9 cellular contexts compared by ENCODE assay signal in the genomic region with DNA sequence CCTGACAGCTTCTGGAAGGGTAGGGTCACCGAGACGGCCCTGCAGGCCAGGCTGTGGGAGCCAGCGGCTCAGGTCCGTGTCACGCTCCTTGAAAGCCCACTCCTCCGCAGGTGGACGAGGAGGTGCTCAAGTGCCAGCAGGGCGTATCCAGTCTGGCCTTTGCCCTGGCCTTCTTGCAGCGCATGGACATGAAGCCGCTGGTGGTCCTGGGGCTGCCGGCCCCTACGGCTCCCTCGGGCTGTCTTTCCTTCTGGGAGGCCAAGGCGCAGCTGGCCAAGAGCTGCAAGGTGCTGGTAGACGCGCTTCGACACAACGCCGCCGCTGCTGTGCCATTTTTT. TPM values are rescaled to one million over a fixed set of nuclear protein-coding genes. Genes with fewer than 3 reads are reported as not detected.
A peak's percentile ranks its signal among the peaks of the same experiment; 100 is the strongest.
DNase-seq lines count a peak whose midpoint lies in the region; ATAC-seq and TF ChIP-seq lines count a peak whose summit lies in the region.
"Had no signal": no experiment of that assay in that cellular context is flagged by ENCODE, and none has a peak within 500 bp of the region (broad histone marks: within the 10 kb centered on the region; RNA-seq: fewer than 3 reads in every experiment).

No MANE protein-coding gene starts in this region.

- no peaks in the 10 kb centered on the region for H3K79me2 ChIP-seq in GM23338 (replicated peaks; ENCODE audit: insufficient read depth)

- H3K4me1 Mint-ChIP-seq in GM23338, result peaks cover 18% of the 10 kb centered on the region

- no peaks in the 10 kb centered on the region for H3K9me3 ChIP-seq in ascending aorta
- H3K9me3 ChIP-seq in iPS-20b (ENCODE audit: insufficient read depth, low read depth, low read length), result no peaks in the 10 kb centered on the region
- no peaks in the 10 kb centered on the region for H3K9me3 ChIP-seq in skeletal muscle satellite cell (replicated peaks; ENCODE audit: low read length)

- no peak for ATAC-seq in GM23338
- ATAC-seq in HG03378 (IDR thresholded peaks at IDR 0.05; ENCODE audit: unreplicated experiment), result no peak

- peaks cover 10% of the 10 kb centered on the region; the same call in 1 of the 2 replicates for H4K20me1 ChIP-seq in GM23338 (replicated peaks; ENCODE audit: insufficient read depth)

- H3F3A ChIP-seq in GM23338 (replicated peaks; ENCODE audit: low read depth), result peaks cover 12% of the 10 kb centered on the region; the same call in 1 of the 2 replicates

- H3K4me1 ChIP-seq in GM23338 (ENCODE audit: insufficient read depth), result peaks cover 14% of the 10 kb centered on the region
- peaks cover 4 to 31% of the 10 kb centered on the region in 2 donors for H3K4me1 ChIP-seq in ascending aorta
- H3K4me1 ChIP-seq in iPS-20b (ENCODE audit: insufficient read depth, low read length), result peaks cover 16% of the 10 kb centered on the region
- H3K4me1 ChIP-seq in skeletal muscle satellite cell (ENCODE audit: control insufficient read depth, insufficient read depth, low read length), result peaks cover 64% of the 10 kb centered on the region

- H3K27me3 ChIP-seq in GM23338 (ENCODE audit: insufficient read depth), result peaks cover 38% of the 10 kb centered on the region
- no peaks in the 10 kb centered on the region for H3K27me3 ChIP-seq in ascending aorta
- H3K27me3 ChIP-seq in iPS-20b (ENCODE audit: insufficient read depth, low read length), result peaks cover 44% of the 10 kb centered on the region
- H3K27me3 ChIP-seq in skeletal muscle satellite cell (ENCODE audit: control insufficient read depth, insufficient read depth, low read length), result no peaks in the 10 kb centered on the region

- no peak for DNase-seq in GM23338 (ENCODE audit: low spot score)
- no peak for DNase-seq in ascending aorta (ENCODE audit: low spot score in 2 of 2)
- DNase-seq in stimulated activated CD4-positive, alpha-beta T cell treated with anti-CD3 and anti-CD28 coated beads, Interleukin-4, amount 100 ng/mL, for 24 hours, result no peak
- DNase-seq in NCI-H2196 treated with DMSO at 0.1 percent for 48 hours (lab: John Stamatoyannopoulos, UW; ENCODE audit: unreplicated experiment), result no peak
- DNase-seq in DMS114 treated with DMSO at 0.1 percent for 48 hours (lab: John Stamatoyannopoulos, UW; ENCODE audit: unreplicated experiment), result no peak
- DNase-seq: NCI-H187 treated with DMSO at 0.1 percent for 48 hours had no signal

- H3K27me3 Mint-ChIP-seq in GM23338 (ENCODE audit: insufficient read depth, low read depth, poor library complexity), result peaks cover 47% of the 10 kb centered on the region

- H3K9me3 Mint-ChIP-seq in GM23338, result no peaks in the 10 kb centered on the region

- TF ChIP-seq CTCF in GM23338 (conservative IDR thresholded peaks at IDR 0.05; ENCODE audit: low read depth in 2 of 2) (no peak), ascending aorta (IDR thresholded peaks at IDR 0.05) (no peak)

- no peak overlapping the region for H3K27ac Mint-ChIP-seq in GM23338

- H3K4me3 ChIP-seq in GM23338 (peak overlapping the region; percentile 97), ascending aorta (peak overlapping the region; percentile 51 to 67), iPS-20b (ENCODE audit: low read length) (peak overlapping the region; percentile 91), skeletal muscle satellite cell (ENCODE audit: low read length) (peak overlapping the region; percentile 82)

- H3K36me3 ChIP-seq in GM23338 (ENCODE audit: insufficient read depth) (no peaks in the 10 kb centered on the region), ascending aorta (no peaks in the 10 kb centered on the region), iPS-20b (ENCODE audit: insufficient read depth, low read depth, low read length) (no peaks in the 10 kb centered on the region), skeletal muscle satellite cell (ENCODE audit: insufficient read depth, low read length) (peaks cover 23% of the 10 kb centered on the region)

- peak overlapping the region; percentile 84 for H3K4me3 Mint-ChIP-seq in GM23338

- no peaks in the 10 kb centered on the region for H3K9me2 ChIP-seq in GM23338 (ENCODE audit: insufficient read depth)

- H3K27ac ChIP-seq in GM23338 (ENCODE audit: low read depth) (no peak overlapping the region), ascending aorta (no peak overlapping the region), iPS-20b (ENCODE audit: low read length) (no peak overlapping the region)

- peaks cover 8% of the 10 kb centered on the region; the same call in 2 of the 3 replicates for H3K36me3 Mint-ChIP-seq in GM23338 (ENCODE audit: low read depth)

- intact Hi-C loops in ascending aorta (cut with DNase I), result loop anchor here (5.0 kb wide), 2 partner anchors 37 to 117 kb away; a partner anchor contains a TSS

- H3K4me2 ChIP-seq in GM23338, result peak overlapping the region; percentile 99
- H3K4me2 ChIP-seq in skeletal muscle satellite cell (ENCODE audit: low read length), result peak overlapping the region; percentile 97

- no peak overlapping the region for H3K9ac ChIP-seq in iPS-20b (ENCODE audit: low read depth, low read length)
- peak overlapping the region; percentile 76 for H3K9ac ChIP-seq in skeletal muscle satellite cell (ENCODE audit: low read depth, low read length)

- peak overlapping the region; percentile 84; the same call in 1 of the 2 replicates for H2AFZ ChIP-seq in GM23338

TF ChIP-seq in GM23338, 12 proteins besides CTCF, POLR2A, EP300 and RAD21 (continues in another document):
- TF ChIP-seq ZNF114 (CRISPR knock-in tag; IDR thresholded peaks at IDR 0.05) (no peak), EZH2phosphoT487 (IDR thresholded peaks at IDR 0.05; ENCODE audit: unreplicated experiment) (no peak)
- TF ChIP-seq, protein P1, sequence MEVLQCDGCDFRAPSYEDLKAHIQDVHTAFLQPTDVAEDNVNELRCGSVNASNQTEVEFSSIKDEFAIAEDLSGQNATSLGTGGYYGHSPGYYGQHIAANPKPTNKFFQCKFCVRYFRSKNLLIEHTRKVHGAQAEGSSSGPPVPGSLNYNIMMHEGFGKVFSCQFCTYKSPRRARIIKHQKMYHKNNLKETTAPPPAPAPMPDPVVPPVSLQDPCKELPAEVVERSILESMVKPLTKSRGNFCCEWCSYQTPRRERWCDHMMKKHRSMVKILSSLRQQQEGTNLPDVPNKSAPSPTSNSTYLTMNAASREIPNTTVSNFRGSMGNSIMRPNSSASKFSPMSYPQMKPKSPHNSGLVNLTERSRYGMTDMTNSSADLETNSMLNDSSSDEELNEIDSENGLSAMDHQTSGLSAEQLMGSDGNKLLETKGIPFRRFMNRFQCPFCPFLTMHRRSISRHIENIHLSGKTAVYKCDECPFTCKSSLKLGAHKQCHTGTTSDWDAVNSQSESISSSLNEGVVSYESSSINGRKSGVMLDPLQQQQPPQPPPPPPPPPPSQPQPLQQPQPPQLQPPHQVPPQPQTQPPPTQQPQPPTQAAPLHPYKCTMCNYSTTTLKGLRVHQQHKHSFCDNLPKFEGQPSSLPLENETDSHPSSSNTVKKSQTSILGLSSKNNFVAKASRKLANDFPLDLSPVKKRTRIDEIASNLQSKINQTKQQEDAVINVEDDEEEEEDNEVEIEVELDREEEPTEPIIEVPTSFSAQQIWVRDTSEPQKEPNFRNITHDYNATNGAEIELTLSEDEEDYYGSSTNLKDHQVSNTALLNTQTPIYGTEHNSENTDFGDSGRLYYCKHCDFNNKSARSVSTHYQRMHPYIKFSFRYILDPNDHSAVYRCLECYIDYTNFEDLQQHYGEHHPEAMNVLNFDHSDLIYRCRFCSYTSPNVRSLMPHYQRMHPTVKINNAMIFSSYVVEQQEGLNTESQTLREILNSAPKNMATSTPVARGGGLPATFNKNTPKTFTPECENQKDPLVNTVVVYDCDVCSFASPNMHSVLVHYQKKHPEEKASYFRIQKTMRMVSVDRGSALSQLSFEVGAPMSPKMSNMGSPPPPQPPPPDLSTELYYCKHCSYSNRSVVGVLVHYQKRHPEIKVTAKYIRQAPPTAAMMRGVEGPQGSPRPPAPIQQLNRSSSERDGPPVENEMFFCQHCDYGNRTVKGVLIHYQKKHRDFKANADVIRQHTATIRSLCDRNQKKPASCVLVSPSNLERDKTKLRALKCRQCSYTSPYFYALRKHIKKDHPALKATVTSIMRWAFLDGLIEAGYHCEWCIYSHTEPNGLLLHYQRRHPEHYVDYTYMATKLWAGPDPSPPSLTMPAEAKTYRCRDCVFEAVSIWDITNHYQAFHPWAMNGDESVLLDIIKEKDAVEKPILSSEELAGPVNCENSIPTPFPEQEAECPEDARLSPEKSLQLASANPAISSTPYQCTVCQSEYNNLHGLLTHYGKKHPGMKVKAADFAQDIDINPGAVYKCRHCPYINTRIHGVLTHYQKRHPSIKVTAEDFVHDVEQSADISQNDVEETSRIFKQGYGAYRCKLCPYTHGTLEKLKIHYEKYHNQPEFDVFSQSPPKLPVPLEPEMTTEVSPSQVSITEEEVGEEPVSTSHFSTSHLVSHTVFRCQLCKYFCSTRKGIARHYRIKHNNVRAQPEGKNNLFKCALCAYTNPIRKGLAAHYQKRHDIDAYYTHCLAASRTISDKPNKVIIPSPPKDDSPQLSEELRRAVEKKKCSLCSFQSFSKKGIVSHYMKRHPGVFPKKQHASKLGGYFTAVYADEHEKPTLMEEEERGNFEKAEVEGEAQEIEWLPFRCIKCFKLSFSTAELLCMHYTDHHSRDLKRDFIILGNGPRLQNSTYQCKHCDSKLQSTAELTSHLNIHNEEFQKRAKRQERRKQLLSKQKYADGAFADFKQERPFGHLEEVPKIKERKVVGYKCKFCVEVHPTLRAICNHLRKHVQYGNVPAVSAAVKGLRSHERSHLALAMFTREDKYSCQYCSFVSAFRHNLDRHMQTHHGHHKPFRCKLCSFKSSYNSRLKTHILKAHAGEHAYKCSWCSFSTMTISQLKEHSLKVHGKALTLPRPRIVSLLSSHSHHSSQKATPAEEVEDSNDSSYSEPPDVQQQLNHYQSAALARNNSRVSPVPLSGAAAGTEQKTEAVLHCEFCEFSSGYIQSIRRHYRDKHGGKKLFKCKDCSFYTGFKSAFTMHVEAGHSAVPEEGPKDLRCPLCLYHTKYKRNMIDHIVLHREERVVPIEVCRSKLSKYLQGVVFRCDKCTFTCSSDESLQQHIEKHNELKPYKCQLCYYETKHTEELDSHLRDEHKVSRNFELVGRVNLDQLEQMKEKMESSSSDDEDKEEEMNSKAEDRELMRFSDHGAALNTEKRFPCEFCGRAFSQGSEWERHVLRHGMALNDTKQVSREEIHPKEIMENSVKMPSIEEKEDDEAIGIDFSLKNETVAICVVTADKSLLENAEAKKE (CRISPR knock-in tag; IDR thresholded peaks at IDR 0.05), result no peak

RNA-seq across cellular contexts. Expression of a gene that starts 1.1 kb away (rescaled TPM):
- total RNA-seq in GM23338 (2014; rRNA removed; shearing (Covaris generic)), result 7.2 and 7.7 TPM in 2 replicates
- 4.1 and 4.2 TPM in 2 replicates for polyA plus RNA-seq in GM23338 (2016; fragmentation: Nextera tagmentation; extraction: Ambion mirVana)
- 48.2 TPM for total RNA-seq in ascending aorta
- 43.7 and 46.9 TPM in 2 replicates for total RNA-seq in skeletal muscle satellite cell (2012; rRNA removed)

RNA-seq across cellular contexts. Expression of a gene that starts 9.3 kb away (rescaled TPM):
- 31.6 and 38.4 TPM in 2 replicates for total RNA-seq in GM23338 (2014; rRNA removed; shearing (Covaris generic))
- 15.9 and 19.7 TPM in 2 replicates for polyA plus RNA-seq in GM23338 (2016; fragmentation: Nextera tagmentation; extraction: Ambion mirVana)
- 11.0 TPM for total RNA-seq in ascending aorta
- 33.9 and 39.8 TPM in 2 replicates for total RNA-seq in skeletal muscle satellite cell (2012; rRNA removed)

RNA-seq across cellular contexts. Expression of a gene that starts 51.8 kb away (rescaled TPM):
- total RNA-seq in GM23338 (2014; rRNA removed; shearing (Covaris generic)), result 0.56 TPM in 1 of 2 replicates, not detected in the other
- 6.6 and 8.5 TPM in 2 replicates for polyA plus RNA-seq in GM23338 (2016; fragmentation: Nextera tagmentation; extraction: Ambion mirVana)
- not detected for total RNA-seq in ascending aorta
- under 0.01 TPM in 1 of 2 replicates, not detected in the other for total RNA-seq in skeletal muscle satellite cell (2012; rRNA removed)
